In the genomic region with DNA sequence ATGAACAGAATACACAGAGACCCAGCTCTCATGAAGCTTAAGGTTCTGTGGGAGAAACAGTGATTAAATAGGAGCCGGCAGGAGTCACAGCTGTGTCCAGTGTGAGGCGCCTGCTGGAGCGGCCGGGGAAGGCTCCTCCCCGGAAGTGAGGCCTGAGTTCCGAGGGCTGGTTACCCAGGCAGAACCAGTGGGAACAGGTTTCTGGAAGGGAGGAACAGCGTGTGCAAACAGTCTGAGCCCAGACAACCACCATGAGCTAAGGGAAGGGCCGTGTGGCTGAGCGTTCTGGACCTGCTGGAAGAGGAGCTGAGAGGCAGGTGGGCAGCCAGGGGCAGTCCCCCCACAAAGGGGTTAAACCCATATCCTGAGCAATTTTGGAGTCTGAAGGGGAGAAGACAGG, we compare ENCODE assay signal across 19 cellular contexts. TPM values are rescaled to one million over a fixed set of nuclear protein-coding genes. Genes with fewer than 3 reads are reported as not detected.
DNase-seq lines count a peak whose midpoint lies in the region; ATAC-seq, FAIRE-seq and TF ChIP-seq lines count a peak whose summit lies in the region.
"Had no signal": no experiment of that assay in that cellular context is flagged by ENCODE, and none has a peak within 500 bp of the region (broad histone marks: within the 10 kb centered on the region; RNA-seq: fewer than 3 reads in every experiment).

No MANE protein-coding gene starts in this region.

- H3K4ac ChIP-seq in neuronal stem cell (ENCODE audit: low read length), result no peak overlapping the region

- H3K27me3 Mint-ChIP-seq in activated CD4-positive, alpha-beta T cell treated with anti-CD3 and anti-CD28 coated beads, Interleukin-2, amount 10 ng/mL, durations not matched to agents 24 days and 14 days, result peaks cover 10% of the 10 kb centered on the region

- H3K4me1 ChIP-seq in HepG2 (ENCODE audit: insufficient read depth, low read length) (peaks cover 71% of the 10 kb centered on the region), right lobe of liver (peaks cover 0 to 12% (median 4%) of the 10 kb centered on the region in 4 donors), Panc1 (ENCODE audit: control insufficient read depth, insufficient read depth, low read length) (no peaks in the 10 kb centered on the region), neuronal stem cell (ENCODE audit: control insufficient read depth in 2 of 2, insufficient read depth in 1 of 2, low read depth in 1 of 2, low read length in 2 of 2) (no peaks in the 10 kb centered on the region)
- H3K4me1 ChIP-seq: A549, BLaER1 had no signal

- H3K27ac ChIP-seq in HepG2 (ENCODE audit: extremely low read length, insufficient read depth, low read length) (no peak overlapping the region), right lobe of liver (no peak overlapping the region), Panc1 (ENCODE audit: low read length) (no peak overlapping the region), neuronal stem cell (replicated peaks; ENCODE audit: low read length) (no peak overlapping the region)
- H3K27ac ChIP-seq: BLaER1, KMS-11 had no signal

- WGBS in HepG2 (ENCODE audit: low lambda C conversion rate), result 70% methylated on average over 9 of the region's 9 CpGs
- 100% methylated on average over 3 of the region's 9 CpGs for WGBS in right lobe of liver (ENCODE audit: insufficient coverage, low coverage, low lambda C conversion rate, missing lambda C conversion rate)
- no CpG with 5 or more reads among the region's 9 CpGs for WGBS in neuronal stem cell (ENCODE audit: extremely low coverage in 2 of 2, insufficient read length in 2 of 2, insufficient replicate concordance in 1 of 2), 2 donors

- H3K36me3 ChIP-seq in HepG2 (replicated peaks in 1 of 2; ENCODE audit: control insufficient read depth in 1 of 2, insufficient read depth in 2 of 2, low read length in 2 of 2) (no peaks in the 10 kb centered on the region), right lobe of liver (no peaks in the 10 kb centered on the region), Panc1 (ENCODE audit: control insufficient read depth, insufficient read depth, low read length) (no peaks in the 10 kb centered on the region), neuronal stem cell (replicated peaks in 1 of 2; ENCODE audit: control insufficient read depth in 2 of 2, insufficient read depth in 2 of 2, low read length in 2 of 2) (no peaks in the 10 kb centered on the region)
- H3K36me3 ChIP-seq: BLaER1 had no signal

- FAIRE-seq in HepG2 (lab: Jason Lieb, UNC) (no peak), GM12892 (lab: Jason Lieb, UNC) (no peak)
- FAIRE-seq: A549, H1 had no signal

- no peak overlapping the region for H2AK5ac ChIP-seq in neuronal stem cell (ENCODE audit: low read depth, low read length)

- H3K9me3 ChIP-seq in HepG2 (ENCODE audit: low read length) (no peaks in the 10 kb centered on the region), right lobe of liver (no peaks in the 10 kb centered on the region), Panc1 (ENCODE audit: control insufficient read depth, insufficient read depth, low read depth, low read length) (no peaks in the 10 kb centered on the region), neuronal stem cell (replicated peaks in 1 of 2; ENCODE audit: control insufficient read depth in 2 of 2, insufficient read depth in 1 of 2, low read depth in 1 of 2, low read length in 2 of 2) (no peaks in the 10 kb centered on the region)
- H3K9me3 ChIP-seq: A549, BLaER1 had no signal

- H3K36me3 Mint-ChIP-seq in activated CD4-positive, alpha-beta T cell treated with anti-CD3 and anti-CD28 coated beads, Interleukin-2, amount 10 ng/mL, durations not matched to agents 24 days and 14 days (ENCODE audit: low read depth), result no peaks in the 10 kb centered on the region

- no peak overlapping the region for H3K18ac ChIP-seq in neuronal stem cell (ENCODE audit: low read length)

- H3K9ac ChIP-seq in HepG2 (ENCODE audit: insufficient read depth, low read depth, low read length), result no peak overlapping the region
- no peak overlapping the region for H3K9ac ChIP-seq in neuronal stem cell (ENCODE audit: low read depth, low read length, poor library complexity)
- H3K9ac ChIP-seq: BLaER1, KMS-11 had no signal

- H2BK120ac ChIP-seq in neuronal stem cell (ENCODE audit: low read depth, low read length), result no peak overlapping the region

- no peaks in the 10 kb centered on the region for H3K79me1 ChIP-seq in neuronal stem cell (ENCODE audit: low read depth, low read length)

- no peaks in the 10 kb centered on the region for H3K79me2 ChIP-seq in HepG2 (ENCODE audit: insufficient read depth, low read length)

- POLR2A ChIA-PET in HepG2 (lab: Yijun Ruan, JAX), result interaction anchor here (1.2 to 3.5 kb wide), 3 partner anchors 14 to 25 kb away, joined by 3 to 24 read pairs (median 6); no protein-coding TSS in a partner anchor
- POLR2A ChIA-PET in Panc1 (lab: Charles Lee), result no interaction called here

- TF ChIP-seq POLR2A in HepG2 (IDR thresholded peaks at IDR 0.05; ENCODE audit: insufficient read depth in 1 of 2, low read depth in 2 of 2, low read length in 2 of 2), result no peak
- TF ChIP-seq POLR2A in right lobe of liver (IDR thresholded peaks at IDR 0.05), result no peak
- no peak for TF ChIP-seq POLR2A in GM12892 (IDR thresholded peaks at IDR 0.05; ENCODE audit: low read depth, low read length)

- in situ Hi-C loops in HepG2 (cut with HindIII; ENCODE audit: extremely low pct_ligation_motif_present, low pct_unique_long_range_greater_than_20kb) (no loop called here), Panc1 (cut with HindIII; ENCODE audit: low pct_unique_long_range_greater_than_20kb, low sequenced_read_pairs) (no loop called here)

- H3K4me1 Mint-ChIP-seq in activated CD4-positive, alpha-beta T cell treated with anti-CD3 and anti-CD28 coated beads, Interleukin-2, amount 10 ng/mL, durations not matched to agents 24 days and 14 days, result no peaks in the 10 kb centered on the region

- H4K91ac ChIP-seq in neuronal stem cell (ENCODE audit: low read depth, low read length, poor library complexity), result no peak overlapping the region

- H3K9me3 Mint-ChIP-seq in activated CD4-positive, alpha-beta T cell treated with anti-CD3 and anti-CD28 coated beads, Interleukin-2, amount 10 ng/mL, durations not matched to agents 24 days and 14 days, result no peaks in the 10 kb centered on the region

- intact Hi-C loops in HepG2 (cut with micrococcal nuclease; ENCODE audit: unreplicated experiment), result no loop called here
- intact Hi-C loops in right lobe of liver (cut with DNase I), result no loop called here
- intact Hi-C loops in Panc1 (cut with micrococcal nuclease; ENCODE audit: unreplicated experiment), result no loop called here
- intact Hi-C loops in activated CD4-positive, alpha-beta T cell treated with anti-CD3 and anti-CD28 coated beads, Interleukin-2, amount 10 ng/mL, durations not matched to agents 24 days and 14 days (cut with micrococcal nuclease), result no loop called here

- BruUV-seq in HepG2 (replicated peaks; lab: Mats Ljungman, UMichigan), result no TSS peak
- BruUV-seq in Panc1 (replicated peaks; lab: Mats Ljungman, UMichigan), result no TSS peak

- H2BK15ac ChIP-seq in neuronal stem cell (ENCODE audit: low read length), result no peak overlapping the region

- H3K23ac ChIP-seq in neuronal stem cell (ENCODE audit: low read depth, low read length, poor library complexity), result no peak overlapping the region

- H3K4me3 ChIP-seq in HepG2 (replicated peaks in 1 of 3; ENCODE audit: insufficient read depth in 1 of 3, low read depth in 2 of 3, low read length in 3 of 3) (0 out of 6 replicates have a peak overlapping the region, but pooled peaks of 1 of the 3 experiments have one; percentile 36), right lobe of liver (no peak overlapping the region), Panc1 (ENCODE audit: low read depth in 2 of 2, low read length in 2 of 2) (no peak overlapping the region), neuronal stem cell (ENCODE audit: low read length in 2 of 2) (no peak overlapping the region)
- H3K4me3 ChIP-seq: A549, BLaER1 had no signal

- no peak overlapping the region for H2BK12ac ChIP-seq in neuronal stem cell (ENCODE audit: low read length)

- H3K4me3 Mint-ChIP-seq in activated CD4-positive, alpha-beta T cell treated with anti-CD3 and anti-CD28 coated beads, Interleukin-2, amount 10 ng/mL, durations not matched to agents 24 days and 14 days, result no peak overlapping the region

- H3K14ac ChIP-seq in neuronal stem cell (ENCODE audit: low read length), result no peak overlapping the region

- H2AFZ ChIP-seq in HepG2 (ENCODE audit: low read length) (no peak overlapping the region), neuronal stem cell (ENCODE audit: low read length) (peak overlapping the region; percentile 60)

- ATAC-seq in HepG2 (peak; percentile 32), right lobe of liver (no peak), Panc1 (peak; percentile 46; the same call in 1 of the 2 replicates)

- CTCF ChIA-PET in HepG2 (lab: Yijun Ruan, JAX; ENCODE audit: low intra/inter-chr PET ratio, low total read pairs) (no interaction called here), Panc1 (lab: Charles Lee) (interaction anchor here (0.6 kb wide), 1 partner anchor 308 kb away, joined by 3 read pairs; no protein-coding TSS in a partner anchor)

- 0 out of 2 replicates have a peak, but pooled peaks have one; percentile 6 for TF ChIP-seq CTCF in HepG2 (CRISPR knock-in tag; IDR thresholded peaks at IDR 0.05)
- TF ChIP-seq CTCF in right lobe of liver (IDR thresholded peaks at IDR 0.05), result no peak
- TF ChIP-seq CTCF in Panc1 (IDR thresholded peaks at IDR 0.05), result no peak

- no peaks in the 10 kb centered on the region for H4K20me1 ChIP-seq in HepG2 (ENCODE audit: insufficient read depth, low read length)
- H4K20me1 ChIP-seq: BLaER1 had no signal

- DNase-seq in HepG2 (ENCODE audit: low spot score) (no peak), right lobe of liver (no peak), Panc1 (ENCODE audit: low read depth, low spot score) (no peak), iris pigment epithelial cell (ENCODE audit: low read depth) (peak; percentile 15), neuronal stem cell (ENCODE audit: low spot score) (no peak), GM12892 (ENCODE audit: insufficient read length) (no peak), SKM-1 (lab: John Stamatoyannopoulos, UW; ENCODE audit: unreplicated experiment) (no peak)
- no peak for DNase-seq in activated CD4-positive, alpha-beta T cell treated with anti-CD3 and anti-CD28 coated beads, Interleukin-2, amount 10 ng/mL, durations not matched to agents 24 days and 14 days
- DNase-seq: GDM1, NCI-H1417, NCI-H187, NCI-H2227 treated with DMSO at 0.1 percent for 48 hours, NCI-H510A treated with DMSO at 0.1 percent for 48 hours, NCI-H82, OCI-M1 had no signal

- no peaks in the 10 kb centered on the region for H3K27me3 ChIP-seq in HepG2 (ENCODE audit: control insufficient read depth in 1 of 2, insufficient read depth in 2 of 2, low read length in 2 of 2)
- H3K27me3 ChIP-seq in right lobe of liver, result no peaks in the 10 kb centered on the region
- no peaks in the 10 kb centered on the region for H3K27me3 ChIP-seq in Panc1 (ENCODE audit: control insufficient read depth, insufficient read depth, low read length)
- H3K27me3 ChIP-seq in neuronal stem cell (ENCODE audit: control insufficient read depth in 3 of 3, insufficient read depth in 3 of 3, low read depth in 1 of 3, low read length in 3 of 3), result peaks cover 0 to 6% (median 0%) of the 10 kb centered on the region in 3 experiments
- H3K27me3 ChIP-seq: BLaER1 had no signal

- no peak for TF ChIP-seq RAD21 in HepG2 (CRISPR knock-in tag; IDR thresholded peaks at IDR 0.05)

- H3K4me2 ChIP-seq in HepG2 (ENCODE audit: low read depth, low read length), result peak overlapping the region; percentile 57
- H3K4me2 ChIP-seq in neuronal stem cell (ENCODE audit: insufficient read depth, low read length, poor library complexity, severe bottlenecking), result no peak overlapping the region
- H3K4me2 ChIP-seq: A549, BLaER1, KMS-11 had no signal

- no peak overlapping the region for H3K27ac Mint-ChIP-seq in activated CD4-positive, alpha-beta T cell treated with anti-CD3 and anti-CD28 coated beads, Interleukin-2, amount 10 ng/mL, durations not matched to agents 24 days and 14 days

- H4K8ac ChIP-seq in neuronal stem cell (ENCODE audit: low read depth, low read length), result no peak overlapping the region

- H2BK5ac ChIP-seq in neuronal stem cell (ENCODE audit: low read length), result no peak overlapping the region

- TF ChIP-seq EP300 in HepG2 (IDR thresholded peaks at IDR 0.05; ENCODE audit: low read depth in 2 of 2, low read length in 2 of 2) (no peak), HepG2 (CRISPR knock-in tag; IDR thresholded peaks at IDR 0.05; ENCODE audit: borderline replicate concordance) (no peak)

RNA-seq across cellular contexts. Expression of a gene that starts 26.0 kb away (rescaled TPM):
- 14.8 and 16.8 TPM in 2 replicates for total RNA-seq in HepG2 (2016; rRNA removed; fragmentation: Illumina TruSeq; extraction: Trizol)
- total RNA-seq in HepG2 (2016; cell fraction: cytosol; rRNA removed; fragmentation: Illumina TruSeq; extraction: Trizol; ENCODE audit: low read depth), result 22.8 and 25.5 TPM in 2 replicates
- total RNA-seq in HepG2 (2016; cell fraction: insoluble cytoplasmic fraction; rRNA removed; fragmentation: Illumina TruSeq; extraction: Trizol), result 15.0 and 18.3 TPM in 2 replicates
- 27.5 and 27.7 TPM in 2 replicates for total RNA-seq in HepG2 (2016; cell fraction: membrane; rRNA removed; fragmentation: Illumina TruSeq; extraction: Trizol)
- 28.5 and 41.7 TPM in 2 replicates for total RNA-seq in HepG2 (2016; cell fraction: nucleus; rRNA removed; fragmentation: Illumina TruSeq; extraction: Trizol)
- polyA plus RNA-seq in HepG2 (2011; rRNA removed), result 37.5 and 48.9 TPM in 2 replicates
- 22.7 and 29.0 TPM in 2 replicates for polyA plus RNA-seq in HepG2 (2011; cell fraction: cytosol; rRNA removed)
- 178 and 216 TPM in 2 replicates for polyA plus RNA-seq in HepG2 (2011; cell fraction: nucleus; rRNA removed)
- polyA plus RNA-seq in HepG2 (2012), result 24.2 and 33.9 TPM in 2 replicates
- polyA plus RNA-seq in HepG2 (2016; cell fraction: cytosol; fragmentation: Illumina TruSeq; extraction: Trizol; ENCODE audit: low read depth), result 23.0 and 27.5 TPM in 2 replicates
- 31.5 and 44.8 TPM in 2 replicates for polyA plus RNA-seq in HepG2 (2016; cell fraction: insoluble cytoplasmic fraction; fragmentation: Illumina TruSeq; extraction: Trizol; ENCODE audit: low read depth)
- polyA plus RNA-seq in HepG2 (2016; cell fraction: membrane; fragmentation: Illumina TruSeq; extraction: Trizol; ENCODE audit: low read depth), result 52.0 and 66.4 TPM in 2 replicates
- polyA plus RNA-seq in HepG2 (2016; cell fraction: nucleus; fragmentation: Illumina TruSeq; extraction: Trizol; ENCODE audit: insufficient read depth, low read depth), result 112 and 136 TPM in 2 replicates
- polyA minus RNA-seq in HepG2 (2011; rRNA and poly(A)+ RNA removed; ENCODE audit: low replicate concordance), result 6.3 and 50.0 TPM in 2 replicates
- 39.0 and 60.4 TPM in 2 replicates for polyA minus RNA-seq in HepG2 (2011; cell fraction: cytosol; rRNA and poly(A)+ RNA removed)
- 83.3 and 89.8 TPM in 2 replicates for polyA minus RNA-seq in HepG2 (2011; cell fraction: nucleus; rRNA and poly(A)+ RNA removed)
- 10 to 100 TPM in 5 of 6 experiments, 1 to 10 TPM in 1; 8.8 to 33.3 (median 24.5) TPM for total RNA-seq in right lobe of liver
- 72.8 TPM for total RNA-seq in Panc1 (2021; ENCODE audit: unreplicated experiment)
- polyA plus RNA-seq in Panc1 (2012; ENCODE audit: insufficient read length), result 140 TPM
- polyA plus RNA-seq in neuronal stem cell (2013, experiment 1 of 2), result 2.0 TPM
- polyA plus RNA-seq in neuronal stem cell (2013, experiment 2 of 2), result 2.0 TPM
- not detected for polyA plus RNA-seq in GM12892 (2012; ENCODE audit: missing spikeins)
- 9.1 and 10.1 TPM in 2 replicates for total RNA-seq in activated CD4-positive, alpha-beta T cell treated with anti-CD3 and anti-CD28 coated beads, Interleukin-2, amount 10 ng/mL, durations not matched to agents 24 days and 14 days

Comparison
In these comparisons a context has a peak if more than half of its experiments do, and no peak if none do; other contexts are left out.
1. ATAC-seq: peak in HepG2 (single experiment) and Panc1 (single experiment); none in right lobe of liver (0 of 4).